10 cellular contexts compared by ENCODE assay signal in genomic region chr20:30168025-30168799, GRCh38.
DNase-seq lines count a peak whose midpoint lies in the region; ATAC-seq and TF ChIP-seq lines count a peak whose summit lies in the region.
"Had no signal": no experiment of that assay in that cellular context is flagged by ENCODE, and none has a peak within 500 bp of the region (broad histone marks: within the 10 kb centered on the region; RNA-seq: fewer than 3 reads in every experiment).

No MANE protein-coding gene starts in this region.

- no TSS peak for BruUV-seq in OCI-LY7 (replicated peaks; lab: Mats Ljungman, UMichigan)

- no peaks in the 10 kb centered on the region for H3K79me2 ChIP-seq in OCI-LY7 (ENCODE audit: insufficient read depth, low read depth, low read length)

- intact Hi-C loops in OCI-LY7 (cut with micrococcal nuclease; ENCODE audit: unreplicated experiment), result no loop called here

- H3K36me3 Mint-ChIP-seq in activated T-helper 17 cell treated with anti-CD3 and anti-CD28 coated beads, Interleukin-2, amount 50 U/mL, for 72 hours (ENCODE audit: low read depth), result no peaks in the 10 kb centered on the region
- peaks cover 0 to 2% (median 0%) of the 10 kb centered on the region in 3 donors for H3K36me3 Mint-ChIP-seq in naive thymus-derived CD8-positive, alpha-beta T cell

- CTCF ChIA-PET in OCI-LY7 (lab: Charles Lee; ENCODE audit: unreplicated experiment), result no interaction called here

- no peaks in the 10 kb centered on the region for H3K9me3 ChIP-seq in OCI-LY7 (ENCODE audit: low read length)

- H3K4me1 Mint-ChIP-seq in activated T-helper 17 cell treated with anti-CD3 and anti-CD28 coated beads, Interleukin-2, amount 50 U/mL, for 72 hours, result no peaks in the 10 kb centered on the region
- peaks cover 17 to 36% (median 27%) of the 10 kb centered on the region in 4 donors for H3K4me1 Mint-ChIP-seq in naive thymus-derived CD8-positive, alpha-beta T cell

- no peak for TF ChIP-seq CTCF in OCI-LY7 (conservative IDR thresholded peaks at IDR 0.05; ENCODE audit: low read length)

- H3K27ac ChIP-seq in OCI-LY7 (ENCODE audit: low read depth, low read length, poor library complexity, severe bottlenecking), result no peak overlapping the region
- H3K27ac ChIP-seq: HL-60 had no signal

- ATAC-seq in activated T-helper 17 cell treated with anti-CD3 and anti-CD28 coated beads, Interleukin-2, amount 50 U/mL, for 72 hours (replicated peaks), result no peak
- ATAC-seq in naive thymus-derived CD8-positive, alpha-beta T cell, result peak; percentile 68 to 80
- no peak for ATAC-seq in stimulated activated naive CD8-positive, alpha-beta T cell treated with anti-CD3 and anti-CD28 coated beads, Interleukin-15, Interleukin-2, amounts not matched to agents 100 U/mL and 50 U/mL, for 24 hours
- no peak for ATAC-seq in HG03457 (IDR thresholded peaks at IDR 0.05; ENCODE audit: unreplicated experiment)
- ATAC-seq: esophagus mucosa had no signal

- H2AFZ ChIP-seq in OCI-LY7 (ENCODE audit: low read length), result no peak overlapping the region

- H3K9me2 ChIP-seq in OCI-LY7 (ENCODE audit: insufficient read depth, low read length), result no peaks in the 10 kb centered on the region

- DNase-seq in activated effector memory CD4-positive, alpha-beta T cell treated with anti-CD3 and anti-CD28 coated beads, Interleukin-2, amount 50 U/mL, for 16 hours, result peak; percentile 79
- DNase-seq in activated effector memory CD4-positive, alpha-beta T cell treated with Interleukin-2 at 50 U/mL for 16 hours, result no peak
- DNase-seq in naive thymus-derived CD8-positive, alpha-beta T cell, result peak in 5 of 10 donors; percentile 35 to 86 (median 39)
- peak; percentile 7 for DNase-seq in stimulated activated naive CD8-positive, alpha-beta T cell treated with anti-CD3 and anti-CD28 coated beads, Interleukin-15, Interleukin-2, amounts not matched to agents 100 U/mL and 50 U/mL, for 24 hours
- DNase-seq in NCI-H2081 (lab: John Stamatoyannopoulos, UW), result no peak
- no peak for DNase-seq in OCI-LY7 (ENCODE audit: low spot score)

- H3K27ac Mint-ChIP-seq in activated T-helper 17 cell treated with anti-CD3 and anti-CD28 coated beads, Interleukin-2, amount 50 U/mL, for 72 hours, result no peak overlapping the region
- peak overlapping the region in 3 of 10 donors; percentile 71 to 86 (median 79) for H3K27ac Mint-ChIP-seq in naive thymus-derived CD8-positive, alpha-beta T cell

- peak overlapping the region; percentile 23 for H3K4me3 Mint-ChIP-seq in activated T-helper 17 cell treated with anti-CD3 and anti-CD28 coated beads, Interleukin-2, amount 50 U/mL, for 72 hours
- peak overlapping the region in 5 of 10 donors; percentile 11 to 73 (median 63) for H3K4me3 Mint-ChIP-seq in naive thymus-derived CD8-positive, alpha-beta T cell

- H3K9me3 Mint-ChIP-seq in activated T-helper 17 cell treated with anti-CD3 and anti-CD28 coated beads, Interleukin-2, amount 50 U/mL, for 72 hours, result no peaks in the 10 kb centered on the region
- H3K9me3 Mint-ChIP-seq in naive thymus-derived CD8-positive, alpha-beta T cell, result peaks cover 0 to 20% (median 11%) of the 10 kb centered on the region in 9 donors

- no peaks in the 10 kb centered on the region for H3K27me3 Mint-ChIP-seq in activated T-helper 17 cell treated with anti-CD3 and anti-CD28 coated beads, Interleukin-2, amount 50 U/mL, for 72 hours
- H3K27me3 Mint-ChIP-seq in naive thymus-derived CD8-positive, alpha-beta T cell, result no peaks in the 10 kb centered on the region

- no peak overlapping the region for H3K4me2 ChIP-seq in OCI-LY7 (ENCODE audit: low read length)

- H3K4me1 ChIP-seq in OCI-LY7 (ENCODE audit: insufficient read depth, low read length, poor library complexity, severe bottlenecking), result no peaks in the 10 kb centered on the region

- no peak overlapping the region for H3K4me3 ChIP-seq in OCI-LY7 (ENCODE audit: low read depth, low read length, poor library complexity, severe bottlenecking)

- H4K20me1 ChIP-seq in OCI-LY7 (ENCODE audit: insufficient read depth, low read length), result no peaks in the 10 kb centered on the region

- no peaks in the 10 kb centered on the region for H3K36me3 ChIP-seq in OCI-LY7 (ENCODE audit: insufficient read depth, low read length)

- POLR2A ChIA-PET in naive thymus-derived CD8-positive, alpha-beta T cell (lab: Charles Lee), result no interaction called here
- POLR2A ChIA-PET in OCI-LY7 (lab: Charles Lee), result no interaction called here

Comparison
In these comparisons a context has a peak if more than half of its experiments do, and no peak if none do; other contexts are left out.
1. DNase-seq: peak in activated effector memory CD4-positive, alpha-beta T cell treated with anti-CD3 and anti-CD28 coated beads, Interleukin-2, amount 50 U/mL, for 16 hours (single experiment) and stimulated activated naive CD8-positive, alpha-beta T cell treated with anti-CD3 and anti-CD28 coated beads, Interleukin-15, Interleukin-2, amounts not matched to agents 100 U/mL and 50 U/mL, for 24 hours (single experiment); none in activated effector memory CD4-positive, alpha-beta T cell treated with Interleukin-2 at 50 U/mL for 16 hours (single experiment), NCI-H2081 (0 of 2) and OCI-LY7 (single experiment).
2. ATAC-seq: peak in naive thymus-derived CD8-positive, alpha-beta T cell (2 of 2); none in activated T-helper 17 cell treated with anti-CD3 and anti-CD28 coated beads, Interleukin-2, amount 50 U/mL, for 72 hours (single experiment), stimulated activated naive CD8-positive, alpha-beta T cell treated with anti-CD3 and anti-CD28 coated beads, Interleukin-15, Interleukin-2, amounts not matched to agents 100 U/mL and 50 U/mL, for 24 hours (single experiment) and HG03457 (single experiment).